ENCODE assay signal across 8 cellular contexts in the genomic region with DNA sequence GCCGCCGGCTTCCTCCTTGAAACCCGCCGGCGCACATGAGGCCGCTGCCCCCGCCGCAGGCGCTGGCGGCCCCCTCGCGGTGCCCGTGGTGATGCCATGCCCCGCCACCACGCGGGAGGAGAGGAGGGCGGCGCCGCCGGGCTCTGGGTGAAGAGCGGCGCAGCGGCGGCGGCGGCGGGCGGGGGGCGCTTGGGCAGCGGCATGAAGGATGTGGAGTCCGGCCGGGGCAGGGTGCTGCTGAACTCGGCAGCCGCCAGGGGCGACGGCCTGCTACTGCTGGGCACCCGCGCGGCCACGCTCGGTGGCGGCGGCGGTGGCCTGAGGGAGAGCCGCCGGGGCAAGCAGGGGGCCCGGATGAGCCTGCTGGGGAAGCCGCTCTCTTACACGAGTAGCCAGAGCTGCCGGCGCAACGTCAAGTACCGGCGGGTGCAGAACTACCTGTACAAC. TPM values are rescaled to one million over a fixed set of nuclear protein-coding genes. Genes with fewer than 3 reads are reported as not detected.
DNase-seq lines count a peak whose midpoint lies in the region; ATAC-seq and TF ChIP-seq lines count a peak whose summit lies in the region.

No MANE protein-coding gene starts in this region.

- H3K4me3 ChIP-seq in GM12875 (ENCODE audit: low read depth, low read length) (peak overlapping the region; percentile 56), mononuclear cell (ENCODE audit: low read length) (peak overlapping the region; percentile 50)

- H3K9me3 Mint-ChIP-seq in stimulated activated naive B cell treated with anti-CD40 and anti-IgM and Interleukin-4, amounts not matched to agents 10 μg/mL and 1 μg/mL and 100 μg/mL, for 72 hours = no peaks in the 10 kb centered on the region

- peak; percentile 41 for DNase-seq in NCI-H2029 treated with DMSO at 0.1 percent for 48 hours (lab: John Stamatoyannopoulos, UW)
- DNase-seq in activated CD4-positive, alpha-beta T cell treated with anti-CD3 and anti-CD28 coated beads for 48 hours = peak; percentile 68
- DNase-seq in ecto neural progenitor cell (ENCODE audit: low spot score) = peak; percentile 79
- DNase-seq in stimulated activated naive B cell treated with anti-CD40 and anti-IgM and Interleukin-4, amounts not matched to agents 10 μg/mL and 1 μg/mL and 100 μg/mL, for 72 hours = peak; percentile 64

- ATAC-seq in HG02571 (IDR thresholded peaks at IDR 0.05; ENCODE audit: unreplicated experiment) (peak; percentile 20), GM18519 (IDR thresholded peaks at IDR 0.05; ENCODE audit: low FRiP score, unreplicated experiment) (no peak)
- peak; percentile 30 to 43 for ATAC-seq in stimulated activated naive B cell treated with anti-CD40 and anti-IgM and Interleukin-4, amounts not matched to agents 10 μg/mL and 1 μg/mL and 100 μg/mL, for 72 hours (replicated peaks)

- 0 out of 2 replicates have a peak, but pooled peaks have one; percentile 25 for TF ChIP-seq CTCF in GM12875 (IDR thresholded peaks at IDR 0.05; ENCODE audit: borderline replicate concordance, insufficient read depth, low read depth, low read length)

- H3K4me1 ChIP-seq in mononuclear cell (ENCODE audit: insufficient read depth, low read length) = peaks cover 44% of the 10 kb centered on the region

- no peaks in the 10 kb centered on the region for H3K27me3 Mint-ChIP-seq in stimulated activated naive B cell treated with anti-CD40 and anti-IgM and Interleukin-4, amounts not matched to agents 10 μg/mL and 1 μg/mL and 100 μg/mL, for 72 hours

- peak overlapping the region; percentile 97 to 100 for H3K4me3 Mint-ChIP-seq in stimulated activated naive B cell treated with anti-CD40 and anti-IgM and Interleukin-4, amounts not matched to agents 10 μg/mL and 1 μg/mL and 100 μg/mL, for 72 hours

- no peaks in the 10 kb centered on the region for H3K9me3 ChIP-seq in mononuclear cell (ENCODE audit: low read depth, low read length)

- peak overlapping the region; percentile 99 for H3K27ac Mint-ChIP-seq in stimulated activated naive B cell treated with anti-CD40 and anti-IgM and Interleukin-4, amounts not matched to agents 10 μg/mL and 1 μg/mL and 100 μg/mL, for 72 hours

- no peaks in the 10 kb centered on the region for H3K27me3 ChIP-seq in mononuclear cell (ENCODE audit: insufficient read depth, low read length)

- H3K36me3 Mint-ChIP-seq in stimulated activated naive B cell treated with anti-CD40 and anti-IgM and Interleukin-4, amounts not matched to agents 10 μg/mL and 1 μg/mL and 100 μg/mL, for 72 hours = peaks cover 0 to 6% of the 10 kb centered on the region in 2 donors

- H3K4me1 Mint-ChIP-seq in stimulated activated naive B cell treated with anti-CD40 and anti-IgM and Interleukin-4, amounts not matched to agents 10 μg/mL and 1 μg/mL and 100 μg/mL, for 72 hours = peaks cover 33 to 47% of the 10 kb centered on the region in 2 donors

RNA-seq across cellular contexts. Expression of gene KCNQ5, which starts 0.3 kb away (rescaled TPM):
- 2.8 TPM for total RNA-seq in mononuclear cell
